Comparison of ENCODE assay signal across 1 cellular context in the genomic region with DNA sequence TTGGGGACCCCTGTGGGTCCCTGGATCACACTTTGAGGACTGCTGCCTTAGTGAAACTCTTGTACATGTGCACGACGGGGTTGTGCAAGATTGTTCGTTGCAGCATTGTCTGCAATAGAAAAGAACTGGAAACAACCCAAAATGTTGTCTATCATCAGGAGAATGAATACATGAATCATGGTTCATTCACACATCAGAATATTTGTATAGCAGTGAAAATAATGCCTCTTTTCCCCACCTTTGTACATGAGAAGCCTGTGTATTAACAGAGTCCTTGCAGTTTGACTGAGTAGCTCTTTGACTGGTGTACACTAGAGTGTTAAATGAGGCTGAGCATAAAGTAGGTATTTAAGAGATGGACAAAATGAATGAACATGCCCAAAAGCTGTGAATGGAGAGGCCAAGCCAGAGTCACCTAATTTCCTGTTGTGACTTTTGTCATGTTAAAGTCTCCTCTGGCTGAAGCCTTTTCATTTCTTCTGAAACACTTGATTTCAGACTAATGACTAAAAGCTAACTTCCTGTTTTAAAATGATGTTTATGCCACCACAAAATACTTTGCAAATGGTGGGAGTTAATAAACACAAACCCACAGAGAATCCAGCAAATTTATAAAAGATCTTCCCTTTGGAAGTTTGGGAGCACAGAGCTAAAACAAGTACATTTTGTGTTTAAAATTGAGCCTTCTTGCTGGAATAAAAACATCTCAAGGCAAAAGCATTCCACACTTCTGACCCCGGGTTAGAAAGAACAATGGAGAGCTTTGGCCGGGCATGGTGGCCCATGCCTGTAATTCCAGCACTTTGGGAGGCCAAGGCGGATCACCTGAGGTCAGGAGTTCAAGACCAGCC.
TF ChIP-seq lines count a peak whose summit lies in the region.

No MANE protein-coding gene starts in this region.

TF ChIP-seq in SK-N-SH, 30 proteins besides CTCF, POLR2A, EP300 and RAD21 (continued from another document):
- TF ChIP-seq POLR2AphosphoS5 (IDR thresholded peaks at IDR 0.05; ENCODE audit: low read depth, low read length) (no peak), SMC3 (IDR thresholded peaks at IDR 0.05; ENCODE audit: low read depth, low read length) (no peak), FOXJ3 (CRISPR knock-in tag; IDR thresholded peaks at IDR 0.05) (no peak)
